9 cellular contexts compared by ENCODE assay signal in the genomic region with DNA sequence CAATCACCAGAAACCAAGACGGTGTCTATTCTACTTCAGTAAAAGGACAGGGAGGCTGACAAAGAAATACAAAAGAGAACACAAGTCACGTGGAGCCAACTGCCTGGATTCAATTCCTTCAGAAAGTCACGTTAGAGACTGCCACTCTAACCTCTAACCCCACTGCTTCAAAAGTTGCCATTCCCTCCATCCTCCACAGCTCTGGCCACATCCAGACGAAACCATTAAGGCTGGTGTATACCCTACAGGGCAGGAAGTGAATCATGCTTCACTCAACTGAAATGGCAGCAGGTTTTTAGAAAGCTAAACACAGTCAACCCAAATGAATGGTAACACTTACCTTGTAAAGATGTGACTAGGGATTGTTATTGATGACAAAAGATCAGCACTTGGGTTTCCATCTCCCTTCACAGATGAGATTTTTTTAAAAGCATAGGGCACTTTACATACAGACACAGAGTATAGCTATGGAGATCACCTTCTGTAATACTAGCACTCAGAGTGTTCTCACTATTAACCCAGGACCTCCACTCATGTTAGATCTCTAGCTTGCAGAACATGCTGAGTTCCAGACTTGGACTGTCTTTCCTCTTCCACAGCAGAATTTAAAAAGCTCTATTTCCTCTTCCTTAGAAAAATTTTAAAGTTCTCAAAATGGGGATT. TPM values are rescaled to one million over a fixed set of nuclear protein-coding genes. Genes with fewer than 3 reads are reported as not detected.
DNase-seq lines count a peak whose midpoint lies in the region; ATAC-seq and TF ChIP-seq lines count a peak whose summit lies in the region.
"Had no signal": no experiment of that assay in that cellular context is flagged by ENCODE, and none has a peak within 500 bp of the region (broad histone marks: within the 10 kb centered on the region; RNA-seq: fewer than 3 reads in every experiment).

No MANE protein-coding gene starts in this region.

- H3K36me3 Mint-ChIP-seq in activated T-cell treated with anti-CD3 and anti-CD28 coated beads, Interleukin-2, amount 50 U/mL, for 72 hours (ENCODE audit: insufficient read depth in 2 of 2) = no peaks in the 10 kb centered on the region
- no peaks in the 10 kb centered on the region for H3K36me3 Mint-ChIP-seq in osteocyte (ENCODE audit: unreplicated experiment)

- H3K9me3 Mint-ChIP-seq in activated T-cell treated with anti-CD3 and anti-CD28 coated beads, Interleukin-2, amount 50 U/mL, for 72 hours = no peaks in the 10 kb centered on the region
- H3K9me3 Mint-ChIP-seq in osteocyte (ENCODE audit: unreplicated experiment) = no peaks in the 10 kb centered on the region

- ATAC-seq in activated T-cell treated with anti-CD3 and anti-CD28 coated beads, Interleukin-2, amount 50 U/mL, for 72 hours (replicated peaks in 1 of 2) = peak; percentile 99
- ATAC-seq in GM21528 (IDR thresholded peaks at IDR 0.05; ENCODE audit: low FRiP score, unreplicated experiment) = no peak

- H3K27me3 Mint-ChIP-seq in activated T-cell treated with anti-CD3 and anti-CD28 coated beads, Interleukin-2, amount 50 U/mL, for 72 hours (ENCODE audit: low read depth) = peaks cover 8% of the 10 kb centered on the region
- no peaks in the 10 kb centered on the region for H3K27me3 Mint-ChIP-seq in osteocyte (ENCODE audit: unreplicated experiment)

- no peak overlapping the region for H3K27ac Mint-ChIP-seq in activated T-cell treated with anti-CD3 and anti-CD28 coated beads, Interleukin-2, amount 50 U/mL, for 72 hours
- peak overlapping the region; percentile 40 for H3K27ac Mint-ChIP-seq in osteocyte (ENCODE audit: unreplicated experiment)
- H3K27ac Mint-ChIP-seq: B cell had no signal

- peak; percentile 8 to 18 for DNase-seq in activated CD4-positive, alpha-beta T cell treated with anti-CD3 and anti-CD28 coated beads for 4 hours
- no peak for DNase-seq in activated CD4-positive, alpha-beta T cell treated with anti-CD3 and anti-CD28 coated beads, Interleukin-2, amount 50 U/mL, for 4 hours
- peak; percentile 82 for DNase-seq in MV-4-11 (lab: John Stamatoyannopoulos, UW)
- DNase-seq in activated T-cell treated with anti-CD3 and anti-CD28 coated beads, Interleukin-2, amount 50 U/mL, for 72 hours = peak; percentile 44 to 61
- no peak for DNase-seq in osteocyte (ENCODE audit: extremely low spot score, unreplicated experiment)
- no peak for DNase-seq in ureter (ENCODE audit: low spot score)
- no peak for DNase-seq in D341Med (ENCODE audit: low spot score)

- H3K4me1 Mint-ChIP-seq in activated T-cell treated with anti-CD3 and anti-CD28 coated beads, Interleukin-2, amount 50 U/mL, for 72 hours (ENCODE audit: low read depth) = peaks cover 42% of the 10 kb centered on the region
- peaks cover 23% of the 10 kb centered on the region for H3K4me1 Mint-ChIP-seq in osteocyte (ENCODE audit: unreplicated experiment)

- no peak for TF ChIP-seq CTCF in osteocyte (IDR thresholded peaks at IDR 0.05)

- peak overlapping the region; percentile 7 to 46 for H3K4me3 Mint-ChIP-seq in activated T-cell treated with anti-CD3 and anti-CD28 coated beads, Interleukin-2, amount 50 U/mL, for 72 hours
- no peak overlapping the region for H3K4me3 Mint-ChIP-seq in osteocyte (ENCODE audit: unreplicated experiment)
- H3K4me3 Mint-ChIP-seq: B cell had no signal

RNA-seq across cellular contexts. Expression of a gene that starts 37.4 kb away (rescaled TPM):
- 1 to 10 TPM; 5.3 to 5.5 TPM for total RNA-seq in activated T-cell treated with anti-CD3 and anti-CD28 coated beads, Interleukin-2, amount 50 U/mL, for 72 hours
- total RNA-seq in osteocyte (8.0 and 8.2 TPM in 2 replicates), ureter (23.4 TPM)

Comparison
In these comparisons a context has a peak if more than half of its experiments do, and no peak if none do; other contexts are left out.
1. DNase-seq: peak in activated CD4-positive, alpha-beta T cell treated with anti-CD3 and anti-CD28 coated beads for 4 hours (2 of 2), MV-4-11 (single experiment) and activated T-cell treated with anti-CD3 and anti-CD28 coated beads, Interleukin-2, amount 50 U/mL, for 72 hours (2 of 2); none in activated CD4-positive, alpha-beta T cell treated with anti-CD3 and anti-CD28 coated beads, Interleukin-2, amount 50 U/mL, for 4 hours (0 of 2), osteocyte (single experiment), ureter (single experiment) and D341Med (single experiment).